ENCODE assay signal across 11 cellular contexts in genomic region chr14:75452324-75452723, GRCh38. TPM values are rescaled to one million over a fixed set of nuclear protein-coding genes. Genes with fewer than 3 reads are reported as not detected.
DNase-seq lines count a peak whose midpoint lies in the region; ATAC-seq and TF ChIP-seq lines count a peak whose summit lies in the region.
"Had no signal": no experiment of that assay in that cellular context is flagged by ENCODE, and none has a peak within 500 bp of the region (broad histone marks: within the 10 kb centered on the region; RNA-seq: fewer than 3 reads in every experiment).

No MANE protein-coding gene starts in this region.

- peak overlapping the region; percentile 79 for H3K27ac ChIP-seq in ACC112 (ENCODE audit: low read depth, low read length)
- H3K27ac ChIP-seq in SJSA1 = peak overlapping the region; percentile 59
- H3K27ac ChIP-seq in heart left ventricle = peak overlapping the region in 11 of 12 donors; percentile 46 to 87 (median 75)
- peak overlapping the region; percentile 94 for H3K27ac ChIP-seq in neutrophil

- H3K36me3 ChIP-seq in ACC112 (ENCODE audit: insufficient read depth, low read length) (no peaks in the 10 kb centered on the region), SJSA1 (peaks cover 42% of the 10 kb centered on the region), heart left ventricle (peaks cover 0 to 25% (median 0%) of the 10 kb centered on the region in 9 donors), neutrophil (peaks cover 38% of the 10 kb centered on the region)
- H3K36me3 ChIP-seq: ovary had no signal

- ATAC-seq in heart left ventricle = no peak
- ATAC-seq: T-helper 17 cell had no signal

- H3K4me3 ChIP-seq in ACC112 (ENCODE audit: low read depth, low read length) (peak overlapping the region; percentile 21; the same call in 1 of the 2 replicates), SJSA1 (no peak overlapping the region), heart left ventricle (no peak overlapping the region), neutrophil (ENCODE audit: low read depth in 1 of 2, low read length in 1 of 2) (no peak overlapping the region)
- H3K4me3 ChIP-seq: ovary had no signal

- H3K27me3 ChIP-seq in ACC112 (ENCODE audit: insufficient read depth, low read length) = no peaks in the 10 kb centered on the region
- H3K27me3 ChIP-seq in SJSA1 (replicated peaks) = no peaks in the 10 kb centered on the region
- no peaks in the 10 kb centered on the region for H3K27me3 ChIP-seq in heart left ventricle
- no peaks in the 10 kb centered on the region for H3K27me3 ChIP-seq in neutrophil
- H3K27me3 ChIP-seq: ovary had no signal

- intact Hi-C loops in heart left ventricle (cut with DNase I) = loop anchor here in 1 of 10 donors (5.0 kb wide), 1 partner anchor 50 kb away; no protein-coding TSS in a partner anchor

- DNase-seq in SJSA1 (ENCODE audit: low read depth in 1 of 2, low spot score in 2 of 2) (peak in 1 of 2 experiments; percentile 23), heart left ventricle (peak in 1 of 5 donors; percentile 57), NOMO-1 treated with DMSO at 0.1 percent for 48 hours (lab: John Stamatoyannopoulos, UW; ENCODE audit: unreplicated experiment) (no peak), epidermal melanocyte (ENCODE audit: insufficient read length, low spot score) (no peak), RKO (ENCODE audit: low spot score) (no peak)
- DNase-seq in stimulated activated naive CD4-positive, alpha-beta T cell treated with Interleukin-2 at 50 U/mL for 16 hours (lab: John Stamatoyannopoulos, UW) = no peak
- DNase-seq: NCI-H524, T-helper 17 cell had no signal

- H3K4me1 ChIP-seq in ACC112 (ENCODE audit: control insufficient read depth, insufficient read depth, low read length, unreplicated experiment) = peaks cover 33% of the 10 kb centered on the region
- H3K4me1 ChIP-seq in SJSA1 (replicated peaks) = peaks cover 51% of the 10 kb centered on the region
- peaks cover 3 to 97% (median 73%) of the 10 kb centered on the region in 12 donors for H3K4me1 ChIP-seq in heart left ventricle
- peaks cover 70 to 75% of the 10 kb centered on the region in 2 experiments for H3K4me1 ChIP-seq in neutrophil (ENCODE audit: control insufficient read depth in 1 of 2, insufficient read depth in 1 of 2, low read depth in 1 of 2, low read length in 1 of 2)

- no peak for TF ChIP-seq POLR2A in heart left ventricle (IDR thresholded peaks at IDR 0.05)

- H2AFZ ChIP-seq in ACC112 (ENCODE audit: low read length, unreplicated experiment) = peak overlapping the region; percentile 44

- peaks cover 6% of the 10 kb centered on the region for H3K79me2 ChIP-seq in ACC112 (ENCODE audit: control insufficient read depth, insufficient read depth, low read length, unreplicated experiment)

- 44 to 57% (median 53%) methylated on average over 4 of the region's 4 CpGs for WGBS in heart left ventricle, 4 donors

- TF ChIP-seq CTCF in heart left ventricle (IDR thresholded peaks at IDR 0.05) (no peak), neutrophil (IDR thresholded peaks at IDR 0.05) (no peak)

- H3K9me3 ChIP-seq in SJSA1 (replicated peaks) (no peaks in the 10 kb centered on the region), heart left ventricle (no peaks in the 10 kb centered on the region), neutrophil (no peaks in the 10 kb centered on the region)
- H3K9me3 ChIP-seq: ovary had no signal

RNA-seq across cellular contexts. Expression of gene JDP2, which starts 24.5 kb away (rescaled TPM):
- 73.9 and 98.3 TPM in 2 replicates for total RNA-seq in SJSA1 (2014; rRNA removed; shearing (Covaris generic))
- 10 to 100 TPM; 12.2 to 72.6 (median 28.1) TPM for total RNA-seq in heart left ventricle
- polyA plus RNA-seq in heart left ventricle = 10 to 100 TPM; 14.9 to 46.0 TPM
